In genomic region chr1:102838016-102838415, GRCh38 we compare ENCODE assay signal across 2 cellular contexts.
TF ChIP-seq lines count a peak whose summit lies in the region.

No MANE protein-coding gene starts in this region.

TF ChIP-seq in SK-N-SH, 30 proteins besides CTCF, POLR2A, EP300 and RAD21 (continued from another document):
- TF ChIP-seq, protein P1, sequence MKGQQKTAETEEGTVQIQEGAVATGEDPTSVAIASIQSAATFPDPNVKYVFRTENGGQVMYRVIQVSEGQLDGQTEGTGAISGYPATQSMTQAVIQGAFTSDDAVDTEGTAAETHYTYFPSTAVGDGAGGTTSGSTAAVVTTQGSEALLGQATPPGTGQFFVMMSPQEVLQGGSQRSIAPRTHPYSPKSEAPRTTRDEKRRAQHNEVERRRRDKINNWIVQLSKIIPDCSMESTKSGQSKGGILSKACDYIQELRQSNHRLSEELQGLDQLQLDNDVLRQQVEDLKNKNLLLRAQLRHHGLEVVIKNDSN (IDR thresholded peaks at IDR 0.05; ENCODE audit: borderline replicate concordance, low read depth) = no peak
- TF ChIP-seq PBX3 (IDR thresholded peaks at IDR 0.05) (no peak), NFIC (IDR thresholded peaks at IDR 0.05; ENCODE audit: borderline replicate concordance) (no peak), RCOR1 (IDR thresholded peaks at IDR 0.05; ENCODE audit: low read length) (no peak)
- TF ChIP-seq, protein P2, sequence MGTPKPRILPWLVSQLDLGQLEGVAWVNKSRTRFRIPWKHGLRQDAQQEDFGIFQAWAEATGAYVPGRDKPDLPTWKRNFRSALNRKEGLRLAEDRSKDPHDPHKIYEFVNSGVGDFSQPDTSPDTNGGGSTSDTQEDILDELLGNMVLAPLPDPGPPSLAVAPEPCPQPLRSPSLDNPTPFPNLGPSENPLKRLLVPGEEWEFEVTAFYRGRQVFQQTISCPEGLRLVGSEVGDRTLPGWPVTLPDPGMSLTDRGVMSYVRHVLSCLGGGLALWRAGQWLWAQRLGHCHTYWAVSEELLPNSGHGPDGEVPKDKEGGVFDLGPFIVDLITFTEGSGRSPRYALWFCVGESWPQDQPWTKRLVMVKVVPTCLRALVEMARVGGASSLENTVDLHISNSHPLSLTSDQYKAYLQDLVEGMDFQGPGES (IDR thresholded peaks at IDR 0.05; ENCODE audit: low read depth, low read length) = no peak

TF ChIP-seq in SK-N-SH treated with all-trans-retinoic acid at 6 μM for 48 hours, 23 proteins besides CTCF, POLR2A, EP300 and RAD21 (continued from another document):
- TF ChIP-seq, protein P3, sequence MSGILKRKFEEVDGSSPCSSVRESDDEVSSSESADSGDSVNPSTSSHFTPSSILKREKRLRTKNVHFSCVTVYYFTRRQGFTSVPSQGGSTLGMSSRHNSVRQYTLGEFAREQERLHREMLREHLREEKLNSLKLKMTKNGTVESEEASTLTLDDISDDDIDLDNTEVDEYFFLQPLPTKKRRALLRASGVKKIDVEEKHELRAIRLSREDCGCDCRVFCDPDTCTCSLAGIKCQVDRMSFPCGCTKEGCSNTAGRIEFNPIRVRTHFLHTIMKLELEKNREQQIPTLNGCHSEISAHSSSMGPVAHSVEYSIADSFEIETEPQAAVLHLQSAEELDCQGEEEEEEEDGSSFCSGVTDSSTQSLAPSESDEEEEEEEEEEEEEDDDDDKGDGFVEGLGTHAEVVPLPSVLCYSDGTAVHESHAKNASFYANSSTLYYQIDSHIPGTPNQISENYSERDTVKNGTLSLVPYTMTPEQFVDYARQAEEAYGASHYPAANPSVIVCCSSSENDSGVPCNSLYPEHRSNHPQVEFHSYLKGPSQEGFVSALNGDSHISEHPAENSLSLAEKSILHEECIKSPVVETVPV (CRISPR knock-in tag; IDR thresholded peaks at IDR 0.05) = no peak
- no peak for TF ChIP-seq OSR1 (CRISPR knock-in tag; IDR thresholded peaks at IDR 0.05)
- TF ChIP-seq, protein P4, sequence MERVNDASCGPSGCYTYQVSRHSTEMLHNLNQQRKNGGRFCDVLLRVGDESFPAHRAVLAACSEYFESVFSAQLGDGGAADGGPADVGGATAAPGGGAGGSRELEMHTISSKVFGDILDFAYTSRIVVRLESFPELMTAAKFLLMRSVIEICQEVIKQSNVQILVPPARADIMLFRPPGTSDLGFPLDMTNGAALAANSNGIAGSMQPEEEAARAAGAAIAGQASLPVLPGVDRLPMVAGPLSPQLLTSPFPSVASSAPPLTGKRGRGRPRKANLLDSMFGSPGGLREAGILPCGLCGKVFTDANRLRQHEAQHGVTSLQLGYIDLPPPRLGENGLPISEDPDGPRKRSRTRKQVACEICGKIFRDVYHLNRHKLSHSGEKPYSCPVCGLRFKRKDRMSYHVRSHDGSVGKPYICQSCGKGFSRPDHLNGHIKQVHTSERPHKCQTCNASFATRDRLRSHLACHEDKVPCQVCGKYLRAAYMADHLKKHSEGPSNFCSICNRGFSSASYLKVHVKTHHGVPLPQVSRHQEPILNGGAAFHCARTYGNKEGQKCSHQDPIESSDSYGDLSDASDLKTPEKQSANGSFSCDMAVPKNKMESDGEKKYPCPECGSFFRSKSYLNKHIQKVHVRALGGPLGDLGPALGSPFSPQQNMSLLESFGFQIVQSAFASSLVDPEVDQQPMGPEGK (CRISPR knock-in tag; IDR thresholded peaks at IDR 0.05; ENCODE audit: borderline replicate concordance) = no peak
- TF ChIP-seq SNAI2 (CRISPR knock-in tag; IDR thresholded peaks at IDR 0.05) = no peak
- TF ChIP-seq ZNF70 (CRISPR knock-in tag; IDR thresholded peaks at IDR 0.05) = no peak
- TF ChIP-seq, protein P5, sequence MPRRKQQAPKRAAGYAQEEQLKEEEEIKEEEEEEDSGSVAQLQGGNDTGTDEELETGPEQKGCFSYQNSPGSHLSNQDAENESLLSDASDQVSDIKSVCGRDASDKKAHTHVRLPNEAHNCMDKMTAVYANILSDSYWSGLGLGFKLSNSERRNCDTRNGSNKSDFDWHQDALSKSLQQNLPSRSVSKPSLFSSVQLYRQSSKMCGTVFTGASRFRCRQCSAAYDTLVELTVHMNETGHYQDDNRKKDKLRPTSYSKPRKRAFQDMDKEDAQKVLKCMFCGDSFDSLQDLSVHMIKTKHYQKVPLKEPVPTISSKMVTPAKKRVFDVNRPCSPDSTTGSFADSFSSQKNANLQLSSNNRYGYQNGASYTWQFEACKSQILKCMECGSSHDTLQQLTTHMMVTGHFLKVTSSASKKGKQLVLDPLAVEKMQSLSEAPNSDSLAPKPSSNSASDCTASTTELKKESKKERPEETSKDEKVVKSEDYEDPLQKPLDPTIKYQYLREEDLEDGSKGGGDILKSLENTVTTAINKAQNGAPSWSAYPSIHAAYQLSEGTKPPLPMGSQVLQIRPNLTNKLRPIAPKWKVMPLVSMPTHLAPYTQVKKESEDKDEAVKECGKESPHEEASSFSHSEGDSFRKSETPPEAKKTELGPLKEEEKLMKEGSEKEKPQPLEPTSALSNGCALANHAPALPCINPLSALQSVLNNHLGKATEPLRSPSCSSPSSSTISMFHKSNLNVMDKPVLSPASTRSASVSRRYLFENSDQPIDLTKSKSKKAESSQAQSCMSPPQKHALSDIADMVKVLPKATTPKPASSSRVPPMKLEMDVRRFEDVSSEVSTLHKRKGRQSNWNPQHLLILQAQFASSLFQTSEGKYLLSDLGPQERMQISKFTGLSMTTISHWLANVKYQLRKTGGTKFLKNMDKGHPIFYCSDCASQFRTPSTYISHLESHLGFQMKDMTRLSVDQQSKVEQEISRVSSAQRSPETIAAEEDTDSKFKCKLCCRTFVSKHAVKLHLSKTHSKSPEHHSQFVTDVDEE (CRISPR knock-in tag; IDR thresholded peaks at IDR 0.05) = no peak
